In the genomic region with DNA sequence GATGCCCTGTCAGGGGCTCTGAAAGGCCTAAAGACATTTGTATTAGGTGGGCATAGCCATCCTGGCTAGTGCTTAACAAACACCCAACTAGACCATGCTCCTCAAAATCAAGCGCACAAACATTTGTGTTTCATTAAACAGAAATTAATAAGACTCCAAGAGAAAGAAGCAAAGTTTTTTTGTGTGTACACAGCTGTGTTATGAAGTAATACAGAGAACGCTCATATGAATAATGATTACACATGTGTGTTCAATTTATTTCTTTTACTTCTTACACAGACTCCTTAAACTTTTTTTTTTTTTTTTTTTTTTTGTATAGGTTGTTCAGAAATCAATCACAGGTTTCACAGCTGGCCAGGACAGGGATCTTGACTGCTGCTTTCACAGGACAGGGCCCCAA, we compare ENCODE assay signal across 5 cellular contexts.
"Had no signal": no experiment of that assay in that cellular context is flagged by ENCODE, and none has a peak within 500 bp of the region (broad histone marks: within the 10 kb centered on the region; RNA-seq: fewer than 3 reads in every experiment).

No MANE protein-coding gene starts in this region.

- H3K4me3 ChIP-seq: GM23338, K562 had no signal

- H2AFZ ChIP-seq: GM23338 had no signal

- DNase-seq: H9, HCEC 1CT, IMR-90 had no signal

- H3K4me2 ChIP-seq: GM23338 had no signal

- ATAC-seq: GM23338, K562 had no signal
